ENCODE assay signal across 1 cellular context in the genomic region with DNA sequence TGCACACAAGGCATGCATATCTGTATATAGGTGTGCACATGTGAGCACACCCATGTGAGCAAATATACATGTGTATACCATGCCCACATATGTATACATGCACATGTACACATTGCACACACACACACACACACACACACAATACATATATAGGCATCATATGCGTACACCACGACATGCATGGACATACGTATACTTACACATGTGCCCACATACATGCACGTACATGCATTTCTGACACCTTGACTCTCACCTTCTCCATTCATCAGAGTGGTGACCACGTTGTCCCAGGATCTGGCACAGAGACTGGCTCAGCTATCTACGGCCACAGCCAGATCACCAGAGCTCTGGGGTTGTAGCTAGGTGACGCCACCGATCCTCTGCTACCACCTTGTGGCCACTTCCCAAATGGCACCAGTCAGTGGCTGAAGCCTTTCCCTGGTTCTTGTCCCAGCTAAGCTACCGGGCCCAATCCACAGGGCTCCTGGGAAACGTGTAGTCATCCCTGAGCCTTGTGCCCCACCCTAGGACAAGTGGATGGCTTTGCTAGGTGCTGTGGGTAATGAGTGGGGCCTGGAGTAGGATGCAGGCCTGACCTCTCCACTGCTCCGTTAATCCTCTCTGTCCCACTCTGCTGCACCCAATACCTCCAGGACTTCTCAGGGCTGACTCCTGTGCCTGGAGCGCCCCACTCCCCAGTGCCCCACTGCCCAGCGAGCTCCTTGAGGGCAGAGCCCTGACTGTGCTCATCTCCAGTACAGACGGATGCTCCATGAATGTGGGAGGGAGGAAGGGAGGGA.
TF ChIP-seq lines count a peak whose summit lies in the region.

No MANE protein-coding gene starts in this region.

TF ChIP-seq in K562, 482 proteins besides CTCF, POLR2A, EP300 and RAD21 (continued from another document):
- TF ChIP-seq, protein P1, sequence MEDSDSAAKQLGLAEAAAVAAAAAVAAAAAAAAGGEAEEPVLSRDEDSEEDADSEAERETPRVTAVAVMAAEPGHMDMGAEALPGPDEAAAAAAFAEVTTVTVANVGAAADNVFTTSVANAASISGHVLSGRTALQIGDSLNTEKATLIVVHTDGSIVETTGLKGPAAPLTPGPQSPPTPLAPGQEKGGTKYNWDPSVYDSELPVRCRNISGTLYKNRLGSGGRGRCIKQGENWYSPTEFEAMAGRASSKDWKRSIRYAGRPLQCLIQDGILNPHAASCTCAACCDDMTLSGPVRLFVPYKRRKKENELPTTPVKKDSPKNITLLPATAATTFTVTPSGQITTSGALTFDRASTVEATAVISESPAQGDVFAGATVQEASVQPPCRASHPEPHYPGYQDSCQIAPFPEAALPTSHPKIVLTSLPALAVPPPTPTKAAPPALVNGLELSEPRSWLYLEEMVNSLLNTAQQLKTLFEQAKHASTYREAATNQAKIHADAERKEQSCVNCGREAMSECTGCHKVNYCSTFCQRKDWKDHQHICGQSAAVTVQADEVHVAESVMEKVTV (CRISPR knock-in tag; IDR thresholded peaks at IDR 0.05) = peak; percentile 85
- TF ChIP-seq, protein P2, sequence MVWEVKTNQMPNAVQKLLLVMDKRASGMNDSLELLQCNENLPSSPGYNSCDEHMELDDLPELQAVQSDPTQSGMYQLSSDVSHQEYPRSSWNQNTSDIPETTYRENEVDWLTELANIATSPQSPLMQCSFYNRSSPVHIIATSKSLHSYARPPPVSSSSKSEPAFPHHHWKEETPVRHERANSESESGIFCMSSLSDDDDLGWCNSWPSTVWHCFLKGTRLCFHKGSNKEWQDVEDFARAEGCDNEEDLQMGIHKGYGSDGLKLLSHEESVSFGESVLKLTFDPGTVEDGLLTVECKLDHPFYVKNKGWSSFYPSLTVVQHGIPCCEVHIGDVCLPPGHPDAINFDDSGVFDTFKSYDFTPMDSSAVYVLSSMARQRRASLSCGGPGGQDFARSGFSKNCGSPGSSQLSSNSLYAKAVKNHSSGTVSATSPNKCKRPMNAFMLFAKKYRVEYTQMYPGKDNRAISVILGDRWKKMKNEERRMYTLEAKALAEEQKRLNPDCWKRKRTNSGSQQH (CRISPR knock-in tag; IDR thresholded peaks at IDR 0.05) = peak; percentile 43; the same call in 1 of the 2 replicates
- peak; percentile 81 for TF ChIP-seq CC2D1A (IDR thresholded peaks at IDR 0.05)
- TF ChIP-seq, protein P3, sequence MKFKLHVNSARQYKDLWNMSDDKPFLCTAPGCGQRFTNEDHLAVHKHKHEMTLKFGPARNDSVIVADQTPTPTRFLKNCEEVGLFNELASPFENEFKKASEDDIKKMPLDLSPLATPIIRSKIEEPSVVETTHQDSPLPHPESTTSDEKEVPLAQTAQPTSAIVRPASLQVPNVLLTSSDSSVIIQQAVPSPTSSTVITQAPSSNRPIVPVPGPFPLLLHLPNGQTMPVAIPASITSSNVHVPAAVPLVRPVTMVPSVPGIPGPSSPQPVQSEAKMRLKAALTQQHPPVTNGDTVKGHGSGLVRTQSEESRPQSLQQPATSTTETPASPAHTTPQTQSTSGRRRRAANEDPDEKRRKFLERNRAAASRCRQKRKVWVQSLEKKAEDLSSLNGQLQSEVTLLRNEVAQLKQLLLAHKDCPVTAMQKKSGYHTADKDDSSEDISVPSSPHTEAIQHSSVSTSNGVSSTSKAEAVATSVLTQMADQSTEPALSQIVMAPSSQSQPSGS (CRISPR knock-in tag; IDR thresholded peaks at IDR 0.05) = no peak
- 0 out of 4 replicates have a peak, but pooled peaks of 1 of the 2 experiments have one; percentile 5 for TF ChIP-seq RCOR1 (IDR thresholded peaks at IDR 0.05; ENCODE audit: borderline replicate concordance in 1 of 2, low read depth in 2 of 2, low read length in 2 of 2)
- TF ChIP-seq MTA3 (IDR thresholded peaks at IDR 0.05; ENCODE audit: borderline replicate concordance) = no peak
- no peak for TF ChIP-seq CREBBP (IDR thresholded peaks at IDR 0.05; ENCODE audit: low read depth, low read length)
- TF ChIP-seq KDM1A (IDR thresholded peaks at IDR 0.05) = peak in 1 of 2 experiments; percentile 30; a peak in 1 of 4 replicates
- no peak for TF ChIP-seq ATF1 (CRISPR knock-in tag; IDR thresholded peaks at IDR 0.05)
- TF ChIP-seq ATF1 (tag; IDR thresholded peaks at IDR 0.05) = peak; percentile 58
- TF ChIP-seq MED1 (CRISPR knock-in tag; IDR thresholded peaks at IDR 0.05; ENCODE audit: borderline replicate concordance) = no peak
- TF ChIP-seq STAG1 (CRISPR knock-in tag; IDR thresholded peaks at IDR 0.05; ENCODE audit: borderline replicate concordance) = peak; percentile 94
- TF ChIP-seq, protein P4, sequence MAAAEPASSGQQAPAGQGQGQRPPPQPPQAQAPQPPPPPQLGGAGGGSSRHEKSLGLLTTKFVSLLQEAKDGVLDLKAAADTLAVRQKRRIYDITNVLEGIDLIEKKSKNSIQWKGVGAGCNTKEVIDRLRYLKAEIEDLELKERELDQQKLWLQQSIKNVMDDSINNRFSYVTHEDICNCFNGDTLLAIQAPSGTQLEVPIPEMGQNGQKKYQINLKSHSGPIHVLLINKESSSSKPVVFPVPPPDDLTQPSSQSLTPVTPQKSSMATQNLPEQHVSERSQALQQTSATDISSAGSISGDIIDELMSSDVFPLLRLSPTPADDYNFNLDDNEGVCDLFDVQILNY (CRISPR knock-in tag; IDR thresholded peaks at IDR 0.05) = 0 out of 2 replicates have a peak, but pooled peaks have one; percentile 16
- TF ChIP-seq ZKSCAN1 (IDR thresholded peaks at IDR 0.05; ENCODE audit: low read depth, low read length) = 0 out of 2 replicates have a peak, but pooled peaks have one; percentile 20
- TF ChIP-seq CREM (IDR thresholded peaks at IDR 0.05; ENCODE audit: low read depth) = peak; percentile 79
- TF ChIP-seq RB1 (IDR thresholded peaks at IDR 0.05; ENCODE audit: low read depth) = peak; percentile 40; the same call in 1 of the 2 replicates
- 0 out of 4 replicates have a peak, but pooled peaks of 1 of the 2 experiments have one; percentile 15 for TF ChIP-seq FOXK2 (conservative IDR thresholded peaks at IDR 0.05 in 1 of 2, IDR thresholded peaks at IDR 0.05 in 1 of 2; ENCODE audit: low read depth in 2 of 2)
